1 cellular context compared by ENCODE assay signal in the genomic region with DNA sequence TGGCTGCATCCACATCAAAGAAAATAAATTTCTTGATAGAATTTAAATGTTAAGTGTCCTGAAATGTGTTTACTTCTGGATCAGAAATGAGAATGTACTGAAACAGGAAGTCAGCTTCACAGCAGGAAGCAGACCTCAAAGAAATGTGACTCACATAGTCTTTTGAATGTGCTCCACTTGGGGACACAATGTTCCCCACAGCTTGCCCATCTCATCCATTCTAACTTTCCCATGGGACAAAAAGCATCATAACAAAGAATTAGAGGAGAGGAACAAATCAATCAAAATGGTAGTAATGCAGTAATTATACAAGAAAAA.
TF ChIP-seq lines count a peak whose summit lies in the region.

No MANE protein-coding gene starts in this region.

TF ChIP-seq in GM23338, 12 proteins besides CTCF, POLR2A, EP300 and RAD21 (continued from another document):
- TF ChIP-seq, protein P1, sequence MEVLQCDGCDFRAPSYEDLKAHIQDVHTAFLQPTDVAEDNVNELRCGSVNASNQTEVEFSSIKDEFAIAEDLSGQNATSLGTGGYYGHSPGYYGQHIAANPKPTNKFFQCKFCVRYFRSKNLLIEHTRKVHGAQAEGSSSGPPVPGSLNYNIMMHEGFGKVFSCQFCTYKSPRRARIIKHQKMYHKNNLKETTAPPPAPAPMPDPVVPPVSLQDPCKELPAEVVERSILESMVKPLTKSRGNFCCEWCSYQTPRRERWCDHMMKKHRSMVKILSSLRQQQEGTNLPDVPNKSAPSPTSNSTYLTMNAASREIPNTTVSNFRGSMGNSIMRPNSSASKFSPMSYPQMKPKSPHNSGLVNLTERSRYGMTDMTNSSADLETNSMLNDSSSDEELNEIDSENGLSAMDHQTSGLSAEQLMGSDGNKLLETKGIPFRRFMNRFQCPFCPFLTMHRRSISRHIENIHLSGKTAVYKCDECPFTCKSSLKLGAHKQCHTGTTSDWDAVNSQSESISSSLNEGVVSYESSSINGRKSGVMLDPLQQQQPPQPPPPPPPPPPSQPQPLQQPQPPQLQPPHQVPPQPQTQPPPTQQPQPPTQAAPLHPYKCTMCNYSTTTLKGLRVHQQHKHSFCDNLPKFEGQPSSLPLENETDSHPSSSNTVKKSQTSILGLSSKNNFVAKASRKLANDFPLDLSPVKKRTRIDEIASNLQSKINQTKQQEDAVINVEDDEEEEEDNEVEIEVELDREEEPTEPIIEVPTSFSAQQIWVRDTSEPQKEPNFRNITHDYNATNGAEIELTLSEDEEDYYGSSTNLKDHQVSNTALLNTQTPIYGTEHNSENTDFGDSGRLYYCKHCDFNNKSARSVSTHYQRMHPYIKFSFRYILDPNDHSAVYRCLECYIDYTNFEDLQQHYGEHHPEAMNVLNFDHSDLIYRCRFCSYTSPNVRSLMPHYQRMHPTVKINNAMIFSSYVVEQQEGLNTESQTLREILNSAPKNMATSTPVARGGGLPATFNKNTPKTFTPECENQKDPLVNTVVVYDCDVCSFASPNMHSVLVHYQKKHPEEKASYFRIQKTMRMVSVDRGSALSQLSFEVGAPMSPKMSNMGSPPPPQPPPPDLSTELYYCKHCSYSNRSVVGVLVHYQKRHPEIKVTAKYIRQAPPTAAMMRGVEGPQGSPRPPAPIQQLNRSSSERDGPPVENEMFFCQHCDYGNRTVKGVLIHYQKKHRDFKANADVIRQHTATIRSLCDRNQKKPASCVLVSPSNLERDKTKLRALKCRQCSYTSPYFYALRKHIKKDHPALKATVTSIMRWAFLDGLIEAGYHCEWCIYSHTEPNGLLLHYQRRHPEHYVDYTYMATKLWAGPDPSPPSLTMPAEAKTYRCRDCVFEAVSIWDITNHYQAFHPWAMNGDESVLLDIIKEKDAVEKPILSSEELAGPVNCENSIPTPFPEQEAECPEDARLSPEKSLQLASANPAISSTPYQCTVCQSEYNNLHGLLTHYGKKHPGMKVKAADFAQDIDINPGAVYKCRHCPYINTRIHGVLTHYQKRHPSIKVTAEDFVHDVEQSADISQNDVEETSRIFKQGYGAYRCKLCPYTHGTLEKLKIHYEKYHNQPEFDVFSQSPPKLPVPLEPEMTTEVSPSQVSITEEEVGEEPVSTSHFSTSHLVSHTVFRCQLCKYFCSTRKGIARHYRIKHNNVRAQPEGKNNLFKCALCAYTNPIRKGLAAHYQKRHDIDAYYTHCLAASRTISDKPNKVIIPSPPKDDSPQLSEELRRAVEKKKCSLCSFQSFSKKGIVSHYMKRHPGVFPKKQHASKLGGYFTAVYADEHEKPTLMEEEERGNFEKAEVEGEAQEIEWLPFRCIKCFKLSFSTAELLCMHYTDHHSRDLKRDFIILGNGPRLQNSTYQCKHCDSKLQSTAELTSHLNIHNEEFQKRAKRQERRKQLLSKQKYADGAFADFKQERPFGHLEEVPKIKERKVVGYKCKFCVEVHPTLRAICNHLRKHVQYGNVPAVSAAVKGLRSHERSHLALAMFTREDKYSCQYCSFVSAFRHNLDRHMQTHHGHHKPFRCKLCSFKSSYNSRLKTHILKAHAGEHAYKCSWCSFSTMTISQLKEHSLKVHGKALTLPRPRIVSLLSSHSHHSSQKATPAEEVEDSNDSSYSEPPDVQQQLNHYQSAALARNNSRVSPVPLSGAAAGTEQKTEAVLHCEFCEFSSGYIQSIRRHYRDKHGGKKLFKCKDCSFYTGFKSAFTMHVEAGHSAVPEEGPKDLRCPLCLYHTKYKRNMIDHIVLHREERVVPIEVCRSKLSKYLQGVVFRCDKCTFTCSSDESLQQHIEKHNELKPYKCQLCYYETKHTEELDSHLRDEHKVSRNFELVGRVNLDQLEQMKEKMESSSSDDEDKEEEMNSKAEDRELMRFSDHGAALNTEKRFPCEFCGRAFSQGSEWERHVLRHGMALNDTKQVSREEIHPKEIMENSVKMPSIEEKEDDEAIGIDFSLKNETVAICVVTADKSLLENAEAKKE (CRISPR knock-in tag; IDR thresholded peaks at IDR 0.05), result no peak
- TF ChIP-seq EZH2phosphoT487 (IDR thresholded peaks at IDR 0.05; ENCODE audit: unreplicated experiment) (no peak), EZH2 (IDR thresholded peaks at IDR 0.05; ENCODE audit: low read depth, unreplicated experiment) (no peak), STAT1 (IDR thresholded peaks at IDR 0.05; ENCODE audit: unreplicated experiment) (no peak), NANOG (IDR thresholded peaks at IDR 0.05; ENCODE audit: borderline replicate concordance) (no peak)
